In the genomic region with DNA sequence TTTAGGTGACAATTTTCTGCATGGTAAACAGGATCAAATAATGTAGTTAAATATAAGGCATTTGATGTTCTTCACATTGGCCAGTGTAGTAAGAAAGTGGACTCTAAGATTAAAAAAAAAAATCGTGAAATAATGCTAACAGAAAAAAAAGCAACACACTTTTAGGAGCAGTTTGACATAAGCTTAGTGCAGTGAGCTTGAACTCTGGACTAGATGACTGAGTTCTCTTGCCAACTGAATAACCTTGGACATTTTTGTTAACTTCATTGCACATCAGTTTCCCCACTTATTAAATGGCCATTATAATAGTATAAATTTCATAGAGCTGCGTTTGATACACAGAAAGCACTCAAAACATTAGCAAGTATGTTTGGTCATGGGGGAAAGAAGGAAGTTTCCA, we compare ENCODE assay signal across 20 cellular contexts.
A peak's percentile ranks its signal among the peaks of the same experiment; 100 is the strongest.
DNase-seq lines count a peak whose midpoint lies in the region; ATAC-seq, FAIRE-seq and TF ChIP-seq lines count a peak whose summit lies in the region.
"Had no signal": no experiment of that assay in that cellular context is flagged by ENCODE, and none has a peak within 500 bp of the region (broad histone marks: within the 10 kb centered on the region; RNA-seq: fewer than 3 reads in every experiment).

No MANE protein-coding gene starts in this region.

- no peaks in the 10 kb centered on the region for H4K20me1 ChIP-seq in HepG2 (ENCODE audit: insufficient read depth, low read length)
- H4K20me1 ChIP-seq: BLaER1 treated with 17β-estradiol and CSF1 and Interleukin-3, amounts not matched to agents 10 nM and 100 nM had no signal

- WGBS in liver, result 34% methylated on average over 2 of the region's 2 CpGs
- WGBS in HepG2 (ENCODE audit: low lambda C conversion rate), result 6% methylated on average over 2 of the region's 2 CpGs

- no peaks in the 10 kb centered on the region for H3K27me3 ChIP-seq in liver (ENCODE audit: control insufficient read depth in 4 of 4, insufficient read depth in 4 of 4, low read length in 3 of 4)
- no peaks in the 10 kb centered on the region; a peak in 1 of 5 replicates for H3K27me3 ChIP-seq in HepG2 (ENCODE audit: control insufficient read depth in 1 of 2, insufficient read depth in 2 of 2, low read length in 2 of 2)
- H3K27me3 ChIP-seq: BLaER1 treated with 17β-estradiol and CSF1 and Interleukin-3, amounts not matched to agents 10 nM and 100 nM had no signal

- no peak overlapping the region for H2AFZ ChIP-seq in HepG2 (ENCODE audit: low read length)

- TF ChIP-seq CTCF in liver (IDR thresholded peaks at IDR 0.05; ENCODE audit: low read depth, low read length, missing input control) (no peak), HepG2 (CRISPR knock-in tag; IDR thresholded peaks at IDR 0.05) (no peak)

- CTCF ChIA-PET in HepG2 (lab: Yijun Ruan, JAX; ENCODE audit: low intra/inter-chr PET ratio, low total read pairs), result no interaction called here

- DNase-seq in HepG2 (ENCODE audit: low spot score) (no peak), left lobe of liver (ENCODE audit: low spot score) (no peak)
- DNase-seq: AML-193; Caco-2; Calu3; CD4-positive, alpha-beta T cell; CD8-positive, alpha-beta T cell; DMS79 treated with DMSO at 0.1 percent for 48 hours; GF-D8 had no signal

- no peaks in the 10 kb centered on the region for H3K79me2 ChIP-seq in HepG2 (ENCODE audit: insufficient read depth, low read length)

- no peak for FAIRE-seq in HepG2 (lab: Jason Lieb, UNC)
- FAIRE-seq: A549, D721Med, G401.6, GM12891, GM19239 had no signal

- H3K27ac ChIP-seq in liver (ENCODE audit: low read depth in 1 of 2, low read length in 2 of 2), result no peak overlapping the region
- H3K27ac ChIP-seq in HepG2 (ENCODE audit: extremely low read length, insufficient read depth, low read length), result no peak overlapping the region
- H3K27ac ChIP-seq: 22Rv1; A549; BLaER1 treated with 17β-estradiol and CSF1 and Interleukin-3, amounts not matched to agents 10 nM and 100 nM; C4-2B had no signal

- BruUV-seq in HepG2 (replicated peaks; lab: Mats Ljungman, UMichigan), result no TSS peak

- H3K9me3 ChIP-seq in liver (ENCODE audit: control insufficient read depth in 4 of 4, low read length in 3 of 4) (no peaks in the 10 kb centered on the region), HepG2 (ENCODE audit: low read length) (peaks cover 63% of the 10 kb centered on the region)
- H3K9me3 ChIP-seq: A549; BLaER1 treated with 17β-estradiol and CSF1 and Interleukin-3, amounts not matched to agents 10 nM and 100 nM; Caco-2 had no signal

- H3K4me1 ChIP-seq in liver (ENCODE audit: control insufficient read depth in 4 of 4, insufficient read depth in 4 of 4, low read length in 3 of 4) (peaks cover 0 to 32% (median 20%) of the 10 kb centered on the region in 4 donors), HepG2 (ENCODE audit: insufficient read depth, low read length) (no peaks in the 10 kb centered on the region)
- H3K4me1 ChIP-seq: A549, Caco-2 had no signal

- POLR2A ChIA-PET in HepG2 (lab: Yijun Ruan, JAX), result no interaction called here

- intact Hi-C loops in HepG2 (cut with micrococcal nuclease; ENCODE audit: unreplicated experiment), result no loop called here

- H3K36me3 ChIP-seq in liver (ENCODE audit: control insufficient read depth in 4 of 4, insufficient read depth in 3 of 4, low read depth in 1 of 4, low read length in 3 of 4), result no peaks in the 10 kb centered on the region
- no peaks in the 10 kb centered on the region for H3K36me3 ChIP-seq in HepG2 (replicated peaks in 1 of 2; ENCODE audit: control insufficient read depth in 1 of 2, insufficient read depth in 2 of 2, low read length in 2 of 2)
- H3K36me3 ChIP-seq: BLaER1 treated with 17β-estradiol and CSF1 and Interleukin-3, amounts not matched to agents 10 nM and 100 nM had no signal

- TF ChIP-seq POLR2A in HepG2 (IDR thresholded peaks at IDR 0.05; ENCODE audit: insufficient read depth in 1 of 2, low read depth in 2 of 2, low read length in 2 of 2), result no peak

- H3K4me2 ChIP-seq in HepG2 (ENCODE audit: low read depth, low read length), result no peak overlapping the region
- H3K4me2 ChIP-seq: A549; BLaER1 treated with 17β-estradiol and CSF1 and Interleukin-3, amounts not matched to agents 10 nM and 100 nM had no signal

- in situ Hi-C loops in HepG2 (cut with HindIII; ENCODE audit: extremely low pct_ligation_motif_present, low pct_unique_long_range_greater_than_20kb), result no loop called here

- H3K9ac ChIP-seq in liver (ENCODE audit: low read depth in 1 of 2, low read length in 2 of 2) (no peak overlapping the region), HepG2 (ENCODE audit: insufficient read depth, low read depth, low read length) (no peak overlapping the region)
- H3K9ac ChIP-seq: BLaER1 treated with 17β-estradiol and CSF1 and Interleukin-3, amounts not matched to agents 10 nM and 100 nM had no signal

- no peak overlapping the region for H3K4me3 ChIP-seq in liver (ENCODE audit: low read depth in 1 of 3, low read length in 3 of 3)
- H3K4me3 ChIP-seq in HepG2 (replicated peaks in 1 of 3; ENCODE audit: insufficient read depth in 1 of 3, low read depth in 2 of 3, low read length in 3 of 3), result no peak overlapping the region
- H3K4me3 ChIP-seq: A549; BLaER1 treated with 17β-estradiol and CSF1 and Interleukin-3, amounts not matched to agents 10 nM and 100 nM had no signal

- TF ChIP-seq RAD21 in liver (IDR thresholded peaks at IDR 0.05) (no peak), HepG2 (CRISPR knock-in tag; IDR thresholded peaks at IDR 0.05) (no peak)

- ATAC-seq in HepG2, result no peak
- peak; percentile 57 for ATAC-seq in left lobe of liver
- no peak for ATAC-seq in HG03095 (IDR thresholded peaks at IDR 0.05; ENCODE audit: unreplicated experiment)
- no peak for ATAC-seq in HG03432 (IDR thresholded peaks at IDR 0.05; ENCODE audit: unreplicated experiment)
- ATAC-seq: A549; CD8-positive, alpha-beta T cell had no signal

- TF ChIP-seq EP300 in HepG2 (IDR thresholded peaks at IDR 0.05; ENCODE audit: low read depth in 2 of 2, low read length in 2 of 2) (no peak), HepG2 (CRISPR knock-in tag; IDR thresholded peaks at IDR 0.05; ENCODE audit: borderline replicate concordance) (no peak)

TF ChIP-seq in liver, 16 proteins besides CTCF, POLR2A, EP300 and RAD21 (continues in another document):
- TF ChIP-seq, protein P1, sequence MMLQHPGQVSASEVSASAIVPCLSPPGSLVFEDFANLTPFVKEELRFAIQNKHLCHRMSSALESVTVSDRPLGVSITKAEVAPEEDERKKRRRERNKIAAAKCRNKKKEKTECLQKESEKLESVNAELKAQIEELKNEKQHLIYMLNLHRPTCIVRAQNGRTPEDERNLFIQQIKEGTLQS (IDR thresholded peaks at IDR 0.05), result no peak
- TF ChIP-seq NR2F2 (IDR thresholded peaks at IDR 0.05), result no peak
- no peak for TF ChIP-seq JUND (IDR thresholded peaks at IDR 0.05)
- no peak for TF ChIP-seq GABPA (IDR thresholded peaks at IDR 0.05 in 1 of 2, conservative IDR thresholded peaks at IDR 0.05 in 1 of 2)
- TF ChIP-seq SP1 (IDR thresholded peaks at IDR 0.05), result no peak
- no peak for TF ChIP-seq TAF1 (conservative IDR thresholded peaks at IDR 0.05)
- peak; percentile 48 to 68 for TF ChIP-seq HNF4A (conservative IDR thresholded peaks at IDR 0.05)
- TF ChIP-seq FOXA2 (IDR thresholded peaks at IDR 0.05), result no peak
- TF ChIP-seq HNF4G (IDR thresholded peaks at IDR 0.05), result no peak
- TF ChIP-seq, protein P2, sequence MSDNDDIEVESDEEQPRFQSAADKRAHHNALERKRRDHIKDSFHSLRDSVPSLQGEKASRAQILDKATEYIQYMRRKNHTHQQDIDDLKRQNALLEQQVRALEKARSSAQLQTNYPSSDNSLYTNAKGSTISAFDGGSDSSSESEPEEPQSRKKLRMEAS (IDR thresholded peaks at IDR 0.05), result no peak

TF ChIP-seq in HepG2, 621 proteins besides CTCF, POLR2A, EP300 and RAD21 (continues in another document):
- TF ChIP-seq, protein P3, sequence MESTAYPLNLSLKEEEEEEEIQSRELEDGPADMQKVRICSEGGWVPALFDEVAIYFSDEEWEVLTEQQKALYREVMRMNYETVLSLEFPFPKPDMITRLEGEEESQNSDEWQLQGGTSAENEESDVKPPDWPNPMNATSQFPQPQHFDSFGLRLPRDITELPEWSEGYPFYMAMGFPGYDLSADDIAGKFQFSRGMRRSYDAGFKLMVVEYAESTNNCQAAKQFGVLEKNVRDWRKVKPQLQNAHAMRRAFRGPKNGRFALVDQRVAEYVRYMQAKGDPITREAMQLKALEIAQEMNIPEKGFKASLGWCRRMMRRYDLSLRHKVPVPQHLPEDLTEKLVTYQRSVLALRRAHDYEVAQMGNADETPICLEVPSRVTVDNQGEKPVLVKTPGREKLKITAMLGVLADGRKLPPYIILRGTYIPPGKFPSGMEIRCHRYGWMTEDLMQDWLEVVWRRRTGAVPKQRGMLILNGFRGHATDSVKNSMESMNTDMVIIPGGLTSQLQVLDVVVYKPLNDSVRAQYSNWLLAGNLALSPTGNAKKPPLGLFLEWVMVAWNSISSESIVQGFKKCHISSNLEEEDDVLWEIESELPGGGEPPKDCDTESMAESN (CRISPR knock-in tag; conservative IDR thresholded peaks at IDR 0.05), result no peak
- TF ChIP-seq ZBTB20 (CRISPR knock-in tag; IDR thresholded peaks at IDR 0.05; ENCODE audit: borderline replicate concordance, low read depth), result no peak
- no peak for TF ChIP-seq ZNF383 (CRISPR knock-in tag; IDR thresholded peaks at IDR 0.05; ENCODE audit: borderline replicate concordance)
- TF ChIP-seq ZNF556 (CRISPR knock-in tag; IDR thresholded peaks at IDR 0.05; ENCODE audit: borderline replicate concordance), result no peak
- no peak for TF ChIP-seq ZNF234 (CRISPR knock-in tag; conservative IDR thresholded peaks at IDR 0.05)
- TF ChIP-seq ERF (CRISPR knock-in tag; IDR thresholded peaks at IDR 0.05), result no peak
- TF ChIP-seq KMT2B (CRISPR knock-in tag; IDR thresholded peaks at IDR 0.05), result no peak
- TF ChIP-seq FLYWCH1 (CRISPR knock-in tag; IDR thresholded peaks at IDR 0.05), result no peak
- no peak for TF ChIP-seq ZNF570 (CRISPR knock-in tag; IDR thresholded peaks at IDR 0.05; ENCODE audit: borderline replicate concordance)
- no peak for TF ChIP-seq ZNF205 (CRISPR knock-in tag; IDR thresholded peaks at IDR 0.05)
- no peak for TF ChIP-seq HNRNPL (IDR thresholded peaks at IDR 0.05; ENCODE audit: low read depth, low read length)
- no peak for TF ChIP-seq PAX8 (CRISPR knock-in tag; IDR thresholded peaks at IDR 0.05; ENCODE audit: borderline replicate concordance)
- TF ChIP-seq SRY (CRISPR knock-in tag; IDR thresholded peaks at IDR 0.05), result no peak
- TF ChIP-seq ARNT (IDR thresholded peaks at IDR 0.05), result no peak
- TF ChIP-seq, protein P4, sequence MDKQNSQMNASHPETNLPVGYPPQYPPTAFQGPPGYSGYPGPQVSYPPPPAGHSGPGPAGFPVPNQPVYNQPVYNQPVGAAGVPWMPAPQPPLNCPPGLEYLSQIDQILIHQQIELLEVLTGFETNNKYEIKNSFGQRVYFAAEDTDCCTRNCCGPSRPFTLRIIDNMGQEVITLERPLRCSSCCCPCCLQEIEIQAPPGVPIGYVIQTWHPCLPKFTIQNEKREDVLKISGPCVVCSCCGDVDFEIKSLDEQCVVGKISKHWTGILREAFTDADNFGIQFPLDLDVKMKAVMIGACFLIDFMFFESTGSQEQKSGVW (CRISPR knock-in tag; IDR thresholded peaks at IDR 0.05; ENCODE audit: borderline replicate concordance), result no peak
